ENCODE assay signal across 9 cellular contexts in the genomic region with DNA sequence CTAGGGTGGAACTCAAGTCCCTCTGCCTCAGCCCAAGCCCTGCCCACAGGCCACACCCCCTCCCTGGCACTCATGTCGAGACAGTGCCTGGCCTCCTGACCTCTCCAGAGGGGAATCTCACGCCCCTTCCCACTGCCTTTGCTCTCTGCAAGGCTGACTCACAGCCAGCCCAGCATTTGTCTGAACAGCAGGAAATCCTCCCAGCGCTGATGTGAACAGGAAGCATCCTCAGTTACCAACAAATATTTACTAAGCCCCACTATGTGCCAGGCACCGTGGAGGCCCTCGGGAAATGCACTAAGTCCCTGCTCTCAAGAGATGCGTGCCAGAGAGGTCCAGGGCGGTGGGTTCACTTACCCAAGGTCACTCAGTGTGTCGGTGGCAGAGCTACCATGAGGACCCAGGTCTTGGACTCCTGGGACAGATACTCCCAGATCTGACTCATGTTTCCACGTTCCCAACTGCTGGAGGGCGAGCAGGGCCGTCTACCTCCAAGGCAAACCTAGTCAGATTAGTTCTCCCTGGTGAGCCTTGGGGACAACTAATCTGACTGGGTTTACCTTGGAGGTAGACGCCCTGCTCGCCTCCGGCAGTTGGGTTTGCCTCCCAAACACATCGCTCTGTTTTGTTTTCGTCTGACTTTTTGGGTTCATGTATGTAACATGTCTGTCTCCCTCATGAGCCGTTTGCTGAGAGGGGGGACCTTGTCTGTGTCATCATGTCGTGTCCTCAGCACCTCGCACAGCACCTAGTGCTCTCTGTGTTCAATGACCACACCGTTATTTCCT. TPM values are rescaled to one million over a fixed set of nuclear protein-coding genes. Genes with fewer than 3 reads are reported as not detected.
A peak's percentile ranks its signal among the peaks of the same experiment; 100 is the strongest.
DNase-seq lines count a peak whose midpoint lies in the region; ATAC-seq and TF ChIP-seq lines count a peak whose summit lies in the region.
"Had no signal": no experiment of that assay in that cellular context is flagged by ENCODE, and none has a peak within 500 bp of the region (broad histone marks: within the 10 kb centered on the region; RNA-seq: fewer than 3 reads in every experiment).

No MANE protein-coding gene starts in this region.

- no peaks in the 10 kb centered on the region for H3K9me3 ChIP-seq in mucosa of descending colon
- H3K9me3 ChIP-seq: thoracic aorta had no signal

- H3K4me1 ChIP-seq in mucosa of descending colon (ENCODE audit: low read depth) = peaks cover 23% of the 10 kb centered on the region

- POLR2A ChIA-PET in WTC11 (lab: Charles Lee) = no interaction called here

- DNase-seq in activated naive CD4-positive, alpha-beta T cell treated with Interleukin-2 at 50 U/mL for 16 hours = peak; percentile 49
- no peak for DNase-seq in activated naive CD4-positive, alpha-beta T cell treated with anti-CD3 and anti-CD28 coated beads, Interleukin-2, amount 50 U/mL, for 16 hours
- DNase-seq in WTC11 (ENCODE audit: low spot score) = peak; percentile 45
- peak; percentile 15 for DNase-seq in effector CD8-positive, alpha-beta T cell (lab: John Stamatoyannopoulos, UW)
- DNase-seq in mucosa of descending colon = peak; percentile 46 to 82 (median 54)
- no peak for DNase-seq in OCI-M2 (lab: John Stamatoyannopoulos, UW; ENCODE audit: unreplicated experiment)
- no peak for DNase-seq in NCI-H1417 (lab: John Stamatoyannopoulos, UW)

- no peak for TF ChIP-seq CTCF in WTC11 (IDR thresholded peaks at IDR 0.05)
- TF ChIP-seq CTCF in mucosa of descending colon (IDR thresholded peaks at IDR 0.05) = no peak

- CTCF ChIA-PET in WTC11 (lab: Charles Lee) = interaction anchor here (1.1 to 2.8 kb wide), 4 partner anchors 34 to 40 kb away, joined by 3 to 24 read pairs (median 7); no protein-coding TSS in a partner anchor

- peaks cover 5% of the 10 kb centered on the region for H3K9me3 Mint-ChIP-seq in WTC11

- peaks cover 70% of the 10 kb centered on the region for H3K4me1 Mint-ChIP-seq in WTC11

- peak overlapping the region; percentile 92 for H3K27ac Mint-ChIP-seq in WTC11

- H3K36me3 Mint-ChIP-seq in WTC11 = peaks cover 16% of the 10 kb centered on the region

- H3K4me3 Mint-ChIP-seq in WTC11 = 0 out of 2 replicates have a peak overlapping the region, but pooled peaks have one; percentile 10

- peak; percentile 68 for ATAC-seq in WTC11
- ATAC-seq in mucosa of descending colon = peak; percentile 22
- ATAC-seq in GM18520 (IDR thresholded peaks at IDR 0.05; ENCODE audit: unreplicated experiment) = no peak

- intact Hi-C loops in mucosa of descending colon (cut with DNase I, micrococcal nuclease) = no loop called here

- no peak overlapping the region for H3K4me3 ChIP-seq in mucosa of descending colon

- no peaks in the 10 kb centered on the region for H3K27me3 Mint-ChIP-seq in WTC11 (ENCODE audit: low read depth)

- H3K36me3 ChIP-seq in mucosa of descending colon (ENCODE audit: low read depth) = no peaks in the 10 kb centered on the region
- H3K36me3 ChIP-seq: thoracic aorta had no signal

TF ChIP-seq in WTC11, 78 proteins besides CTCF, POLR2A, EP300 and RAD21:
- TF ChIP-seq HMGA2 (CRISPR knock-in tag; IDR thresholded peaks at IDR 0.05) = no peak
- TF ChIP-seq, protein P1, sequence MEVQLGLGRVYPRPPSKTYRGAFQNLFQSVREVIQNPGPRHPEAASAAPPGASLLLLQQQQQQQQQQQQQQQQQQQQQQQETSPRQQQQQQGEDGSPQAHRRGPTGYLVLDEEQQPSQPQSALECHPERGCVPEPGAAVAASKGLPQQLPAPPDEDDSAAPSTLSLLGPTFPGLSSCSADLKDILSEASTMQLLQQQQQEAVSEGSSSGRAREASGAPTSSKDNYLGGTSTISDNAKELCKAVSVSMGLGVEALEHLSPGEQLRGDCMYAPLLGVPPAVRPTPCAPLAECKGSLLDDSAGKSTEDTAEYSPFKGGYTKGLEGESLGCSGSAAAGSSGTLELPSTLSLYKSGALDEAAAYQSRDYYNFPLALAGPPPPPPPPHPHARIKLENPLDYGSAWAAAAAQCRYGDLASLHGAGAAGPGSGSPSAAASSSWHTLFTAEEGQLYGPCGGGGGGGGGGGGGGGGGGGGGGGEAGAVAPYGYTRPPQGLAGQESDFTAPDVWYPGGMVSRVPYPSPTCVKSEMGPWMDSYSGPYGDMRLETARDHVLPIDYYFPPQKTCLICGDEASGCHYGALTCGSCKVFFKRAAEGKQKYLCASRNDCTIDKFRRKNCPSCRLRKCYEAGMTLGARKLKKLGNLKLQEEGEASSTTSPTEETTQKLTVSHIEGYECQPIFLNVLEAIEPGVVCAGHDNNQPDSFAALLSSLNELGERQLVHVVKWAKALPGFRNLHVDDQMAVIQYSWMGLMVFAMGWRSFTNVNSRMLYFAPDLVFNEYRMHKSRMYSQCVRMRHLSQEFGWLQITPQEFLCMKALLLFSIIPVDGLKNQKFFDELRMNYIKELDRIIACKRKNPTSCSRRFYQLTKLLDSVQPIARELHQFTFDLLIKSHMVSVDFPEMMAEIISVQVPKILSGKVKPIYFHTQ (CRISPR knock-in tag; IDR thresholded peaks at IDR 0.05) = no peak
- no peak for TF ChIP-seq IRF2 (CRISPR knock-in tag; IDR thresholded peaks at IDR 0.05; ENCODE audit: borderline replicate concordance, low read depth)
- TF ChIP-seq NR2C2 (CRISPR knock-in tag; IDR thresholded peaks at IDR 0.05) = no peak
- TF ChIP-seq CBFB (CRISPR knock-in tag; IDR thresholded peaks at IDR 0.05; ENCODE audit: low read depth) = no peak
- TF ChIP-seq FOXK1 (CRISPR knock-in tag; IDR thresholded peaks at IDR 0.05) = no peak
- no peak for TF ChIP-seq NFATC4 (CRISPR knock-in tag; IDR thresholded peaks at IDR 0.05)
- no peak for TF ChIP-seq ZNF263 (CRISPR knock-in tag; IDR thresholded peaks at IDR 0.05; ENCODE audit: low read depth)
- TF ChIP-seq OVOL2 (CRISPR knock-in tag; IDR thresholded peaks at IDR 0.05; ENCODE audit: borderline replicate concordance) = no peak
- TF ChIP-seq EMX1 (CRISPR knock-in tag; IDR thresholded peaks at IDR 0.05) = no peak
- no peak for TF ChIP-seq NR3C1 (CRISPR knock-in tag; conservative IDR thresholded peaks at IDR 0.05; ENCODE audit: low read depth)
- TF ChIP-seq MYBL2 (CRISPR knock-in tag; IDR thresholded peaks at IDR 0.05) = no peak
- TF ChIP-seq TEAD1 (CRISPR knock-in tag; IDR thresholded peaks at IDR 0.05) = no peak

RNA-seq across cellular contexts. Expression of a gene that starts 7.7 kb away (rescaled TPM):
- 19.7 to 29.2 TPM (median 25.3 TPM) in 3 replicates for total RNA-seq in WTC11 (2021)
- total RNA-seq in mucosa of descending colon = 1 to 10 TPM; 2.2 to 6.9 (median 5.9) TPM

Comparison
In these comparisons a context has a peak if more than half of its experiments do, and no peak if none do; other contexts are left out.
1. DNase-seq: peak in activated naive CD4-positive, alpha-beta T cell treated with Interleukin-2 at 50 U/mL for 16 hours (single experiment), WTC11 (single experiment), effector CD8-positive, alpha-beta T cell (single experiment) and mucosa of descending colon (3 of 3); none in activated naive CD4-positive, alpha-beta T cell treated with anti-CD3 and anti-CD28 coated beads, Interleukin-2, amount 50 U/mL, for 16 hours (single experiment), OCI-M2 (single experiment) and NCI-H1417 (0 of 3).